Comparison of ENCODE assay signal across 8 cellular contexts in the genomic region with DNA sequence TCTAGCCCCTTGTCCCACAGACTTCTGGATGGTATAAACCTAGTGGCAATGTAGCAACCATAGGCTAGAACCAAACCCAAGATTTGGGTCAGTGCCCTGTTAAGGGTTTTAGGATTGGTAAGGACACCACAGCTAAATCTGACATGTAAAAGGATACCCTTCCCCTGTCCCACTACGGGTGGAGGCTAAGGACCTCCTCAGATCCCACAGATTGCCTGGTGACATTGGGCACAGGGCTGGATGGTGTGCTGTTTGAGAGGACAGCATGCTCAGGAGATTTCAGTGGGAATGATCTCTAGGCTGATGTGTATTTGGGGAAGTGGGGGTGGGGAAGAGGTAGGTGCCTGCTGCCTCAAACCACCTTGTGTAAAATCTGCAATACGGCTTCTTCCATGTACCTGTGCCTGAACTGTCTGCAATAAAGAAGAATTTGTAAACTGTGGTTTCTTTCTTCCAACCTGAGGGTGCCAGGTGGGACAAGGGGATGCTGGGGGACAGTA. TPM values are rescaled to one million over a fixed set of nuclear protein-coding genes. Genes with fewer than 3 reads are reported as not detected.
DNase-seq lines count a peak whose midpoint lies in the region; ATAC-seq, FAIRE-seq and TF ChIP-seq lines count a peak whose summit lies in the region.

No MANE protein-coding gene starts in this region.

- FAIRE-seq in kidney (lab: Jason Lieb, UNC), result no peak

- H3K27me3 Mint-ChIP-seq in activated CD4-positive, alpha-beta T cell treated with anti-CD3 and anti-CD28 coated beads for 36 hours, result no peaks in the 10 kb centered on the region
- no peaks in the 10 kb centered on the region for H3K27me3 Mint-ChIP-seq in activated CD8-positive, alpha-beta T cell treated with anti-CD3 and anti-CD28 coated beads for 36 hours

- H3K36me3 ChIP-seq in kidney (ENCODE audit: control insufficient read depth in 1 of 2, insufficient read depth in 2 of 2, low read length in 2 of 2) (peaks cover 12 to 15% of the 10 kb centered on the region in 2 donors), stomach (peaks cover 39 to 63% (median 59%) of the 10 kb centered on the region in 4 donors)

- TF ChIP-seq CTCF in activated CD8-positive, alpha-beta T cell treated with anti-CD3 and anti-CD28 coated beads for 36 hours (IDR thresholded peaks at IDR 0.05), result no peak
- TF ChIP-seq CTCF in kidney (IDR thresholded peaks at IDR 0.05; ENCODE audit: borderline replicate concordance, extremely low read depth, insufficient read depth) (no peak), stomach (IDR thresholded peaks at IDR 0.05) (no peak)

- peak overlapping the region; percentile 88 to 91 for H3K4me3 ChIP-seq in kidney (ENCODE audit: low read length in 2 of 2)
- H3K4me3 ChIP-seq in stomach, result peak overlapping the region; percentile 95 to 97 (median 96)

- no peaks in the 10 kb centered on the region for H3K9me3 Mint-ChIP-seq in activated CD4-positive, alpha-beta T cell treated with anti-CD3 and anti-CD28 coated beads for 36 hours (ENCODE audit: low read depth)
- no peaks in the 10 kb centered on the region for H3K9me3 Mint-ChIP-seq in activated CD8-positive, alpha-beta T cell treated with anti-CD3 and anti-CD28 coated beads for 36 hours

- CTCF ChIA-PET in activated CD4-positive, alpha-beta T cell treated with anti-CD3 and anti-CD28 coated beads for 36 hours (lab: Charles Lee), result interaction anchor here (0.5 to 1.9 kb wide), 6 partner anchors 18 to 351 kb away, joined by 3 to 6 read pairs (median 3); no protein-coding TSS in a partner anchor
- CTCF ChIA-PET in activated CD8-positive, alpha-beta T cell treated with anti-CD3 and anti-CD28 coated beads for 36 hours (lab: Charles Lee), result interaction anchor here (0.7 to 2.5 kb wide), 8 partner anchors 10 to 72 kb away, joined by 3 to 12 read pairs (median 3); no protein-coding TSS in a partner anchor

- DNase-seq in activated CD4-positive, alpha-beta T cell treated with anti-CD3 and anti-CD28 coated beads for 36 hours, result no peak
- no peak for DNase-seq in activated CD4-positive, alpha-beta T cell treated with anti-CD3 and anti-CD28 coated beads, Interleukin-2, amount 50 U/mL, for 48 hours
- no peak for DNase-seq in activated CD8-positive, alpha-beta T cell treated with anti-CD3 and anti-CD28 coated beads for 36 hours
- DNase-seq in kidney (no peak), stomach (no peak)

- peaks cover 9% of the 10 kb centered on the region for H3K36me3 Mint-ChIP-seq in activated CD4-positive, alpha-beta T cell treated with anti-CD3 and anti-CD28 coated beads for 36 hours (ENCODE audit: low read depth)
- H3K36me3 Mint-ChIP-seq in activated CD8-positive, alpha-beta T cell treated with anti-CD3 and anti-CD28 coated beads for 36 hours (ENCODE audit: low read depth), result peaks cover 12% of the 10 kb centered on the region

- no peak for TF ChIP-seq POLR2A in stomach (IDR thresholded peaks at IDR 0.05)

- H3K9ac ChIP-seq in kidney (ENCODE audit: low read length in 2 of 2), result peak overlapping the region; percentile 67 to 94

- no peak for TF ChIP-seq EP300 in stomach (IDR thresholded peaks at IDR 0.05)

- peaks cover 30% of the 10 kb centered on the region for H3K4me1 Mint-ChIP-seq in activated CD4-positive, alpha-beta T cell treated with anti-CD3 and anti-CD28 coated beads for 36 hours
- peaks cover 27% of the 10 kb centered on the region for H3K4me1 Mint-ChIP-seq in activated CD8-positive, alpha-beta T cell treated with anti-CD3 and anti-CD28 coated beads for 36 hours (ENCODE audit: low read depth)

- H3K27ac ChIP-seq in kidney (ENCODE audit: low read depth in 2 of 2, low read length in 2 of 2) (peak overlapping the region; percentile 38 to 70), stomach (peak overlapping the region; percentile 75 to 90 (median 85))

- peak overlapping the region; percentile 82 for H3K27ac Mint-ChIP-seq in activated CD4-positive, alpha-beta T cell treated with anti-CD3 and anti-CD28 coated beads for 36 hours
- H3K27ac Mint-ChIP-seq in activated CD8-positive, alpha-beta T cell treated with anti-CD3 and anti-CD28 coated beads for 36 hours, result peak overlapping the region; percentile 86

- WGBS in stomach, 5 donors, result 56 to 68% (median 61%) methylated on average over 2 of the region's 2 CpGs

- no peaks in the 10 kb centered on the region for H3K27me3 ChIP-seq in stomach

- POLR2A ChIA-PET in activated CD4-positive, alpha-beta T cell treated with anti-CD3 and anti-CD28 coated beads for 36 hours (lab: Charles Lee), result interaction anchor here (1.2 kb wide), 1 partner anchor 26 kb away, joined by 3 read pairs; the partner anchor contains the start of gene NUTF2
- POLR2A ChIA-PET in activated CD8-positive, alpha-beta T cell treated with anti-CD3 and anti-CD28 coated beads for 36 hours (lab: Charles Lee), result interaction anchor here (0.8 to 1.4 kb wide), 5 partner anchors 10 to 28 kb away, joined by 3 to 6 read pairs (median 4); no protein-coding TSS in a partner anchor

- no peak for ATAC-seq in activated CD4-positive, alpha-beta T cell treated with anti-CD3 and anti-CD28 coated beads for 36 hours
- ATAC-seq in activated CD8-positive, alpha-beta T cell treated with anti-CD3 and anti-CD28 coated beads for 36 hours, result no peak
- no peak for ATAC-seq in HG02798 (IDR thresholded peaks at IDR 0.05; ENCODE audit: poor library complexity, unreplicated experiment)
- ATAC-seq in HG03520 (IDR thresholded peaks at IDR 0.05; ENCODE audit: unreplicated experiment), result no peak
- ATAC-seq in activated CD4-positive, CD25-positive, alpha-beta regulatory T cell treated with anti-CD3 and anti-CD28 coated beads, Interleukin-2, amount 50 U/mL, for 24 hours, result no peak

- peak overlapping the region; percentile 77 for H3K4me3 Mint-ChIP-seq in activated CD4-positive, alpha-beta T cell treated with anti-CD3 and anti-CD28 coated beads for 36 hours
- H3K4me3 Mint-ChIP-seq in activated CD8-positive, alpha-beta T cell treated with anti-CD3 and anti-CD28 coated beads for 36 hours, result peak overlapping the region; percentile 82

- H3K4me1 ChIP-seq in kidney (ENCODE audit: control insufficient read depth in 1 of 2, insufficient read depth in 1 of 2, low read depth in 1 of 2, low read length in 2 of 2) (peaks cover 11 to 30% of the 10 kb centered on the region in 2 donors), stomach (peaks cover 16 to 46% (median 35%) of the 10 kb centered on the region in 4 donors)

- H3K9me3 ChIP-seq in kidney (ENCODE audit: control insufficient read depth in 1 of 2, low read length in 2 of 2), result no peaks in the 10 kb centered on the region
- H3K9me3 ChIP-seq in stomach, result no peaks in the 10 kb centered on the region

- intact Hi-C loops in activated CD4-positive, alpha-beta T cell treated with anti-CD3 and anti-CD28 coated beads for 36 hours (cut with DNase I, micrococcal nuclease), result loop anchor here in 1 of 2 experiments (2.0 kb wide), 1 partner anchor 25 kb away; the partner anchor contains the start of genes CENPT and NUTF2
- intact Hi-C loops in activated CD8-positive, alpha-beta T cell treated with anti-CD3 and anti-CD28 coated beads for 36 hours (cut with micrococcal nuclease), result no loop called here
- intact Hi-C loops in kidney (cut with DNase I), result no loop called here
- intact Hi-C loops in stomach (cut with DNase I; ENCODE audit: low total_unique reads), result no loop called here

RNA-seq across cellular contexts. Expression of gene EDC4, which starts 0.7 kb away (rescaled TPM):
- 10 to 100 TPM; 92.8 to 96.9 TPM for total RNA-seq in activated CD4-positive, alpha-beta T cell treated with anti-CD3 and anti-CD28 coated beads for 36 hours
- 10 to 100 TPM; 78.7 to 90.9 TPM for total RNA-seq in activated CD8-positive, alpha-beta T cell treated with anti-CD3 and anti-CD28 coated beads for 36 hours
- total RNA-seq in kidney, result 56.5 TPM
- polyA plus RNA-seq in kidney (ENCODE audit: insufficient read depth, low read depth, low replicate concordance), result 44.7 TPM
- 100 to 1,000 TPM in 2 of 5 donors, 10 to 100 TPM in 3; 41.5 to 141 (median 58.5) TPM for total RNA-seq in stomach
- 10 to 100 TPM; 22.0 to 27.6 (median 22.2) TPM for polyA plus RNA-seq in stomach

RNA-seq across cellular contexts. Expression of gene NRN1L, which starts 12.5 kb away (rescaled TPM):
- total RNA-seq in activated CD4-positive, alpha-beta T cell treated with anti-CD3 and anti-CD28 coated beads for 36 hours, result not detected
- under 1 TPM in 1 of 2 experiments, not detected in 1; 0.83 TPM for total RNA-seq in activated CD8-positive, alpha-beta T cell treated with anti-CD3 and anti-CD28 coated beads for 36 hours
- total RNA-seq in kidney, result 1.1 TPM
- polyA plus RNA-seq in kidney (ENCODE audit: insufficient read depth, low read depth, low replicate concordance), result 1.2 TPM
- not detected for total RNA-seq in stomach
- 1 to 10 TPM in 2 of 3 donors, not detected in 1; 2.0 to 2.7 TPM for polyA plus RNA-seq in stomach

RNA-seq across cellular contexts. Expression of gene PSKH1, which starts 20.9 kb away (rescaled TPM):
- 10 to 100 TPM; 11.7 to 11.9 TPM for total RNA-seq in activated CD4-positive, alpha-beta T cell treated with anti-CD3 and anti-CD28 coated beads for 36 hours
- total RNA-seq in activated CD8-positive, alpha-beta T cell treated with anti-CD3 and anti-CD28 coated beads for 36 hours, result 1 to 10 TPM; 8.4 to 8.5 TPM
- total RNA-seq in kidney (33.2 TPM), stomach (10 to 100 TPM; 17.5 to 93.7 (median 26.1) TPM)
- polyA plus RNA-seq in kidney (ENCODE audit: insufficient read depth, low read depth, low replicate concordance) (23.6 TPM), stomach (10 to 100 TPM; 10.2 to 26.5 (median 13.4) TPM)

RNA-seq across cellular contexts. Expression of gene CENPT, which starts 24.7 kb away (rescaled TPM):
- total RNA-seq in activated CD4-positive, alpha-beta T cell treated with anti-CD3 and anti-CD28 coated beads for 36 hours, result 10 to 100 TPM; 34.9 to 48.6 TPM
- 10 to 100 TPM; 40.4 to 42.2 TPM for total RNA-seq in activated CD8-positive, alpha-beta T cell treated with anti-CD3 and anti-CD28 coated beads for 36 hours
- total RNA-seq in kidney, result 42.5 TPM
- 25.3 TPM for polyA plus RNA-seq in kidney (ENCODE audit: insufficient read depth, low read depth, low replicate concordance)
- total RNA-seq in stomach, result 10 to 100 TPM; 27.4 to 80.7 (median 71.0) TPM
- polyA plus RNA-seq in stomach, result 10 to 100 TPM; 36.8 to 64.8 (median 48.3) TPM

RNA-seq across cellular contexts. Expression of gene NUTF2, which starts 25.4 kb away (rescaled TPM):
- 100 to 1,000 TPM; 156 to 249 TPM for total RNA-seq in activated CD4-positive, alpha-beta T cell treated with anti-CD3 and anti-CD28 coated beads for 36 hours
- total RNA-seq in activated CD8-positive, alpha-beta T cell treated with anti-CD3 and anti-CD28 coated beads for 36 hours, result 100 to 1,000 TPM; 152 to 157 TPM
- 76.4 TPM for total RNA-seq in kidney
- 107 TPM for polyA plus RNA-seq in kidney (ENCODE audit: insufficient read depth, low read depth, low replicate concordance)
- total RNA-seq in stomach, result 10 to 100 TPM in 4 of 5 donors, 1 to 10 TPM in 1; 9.3 to 64.7 (median 25.7) TPM
- polyA plus RNA-seq in stomach, result 100 to 1,000 TPM in 2 of 3 donors, 10 to 100 TPM in 1; 92.0 to 125 (median 112) TPM
